In the genomic region with DNA sequence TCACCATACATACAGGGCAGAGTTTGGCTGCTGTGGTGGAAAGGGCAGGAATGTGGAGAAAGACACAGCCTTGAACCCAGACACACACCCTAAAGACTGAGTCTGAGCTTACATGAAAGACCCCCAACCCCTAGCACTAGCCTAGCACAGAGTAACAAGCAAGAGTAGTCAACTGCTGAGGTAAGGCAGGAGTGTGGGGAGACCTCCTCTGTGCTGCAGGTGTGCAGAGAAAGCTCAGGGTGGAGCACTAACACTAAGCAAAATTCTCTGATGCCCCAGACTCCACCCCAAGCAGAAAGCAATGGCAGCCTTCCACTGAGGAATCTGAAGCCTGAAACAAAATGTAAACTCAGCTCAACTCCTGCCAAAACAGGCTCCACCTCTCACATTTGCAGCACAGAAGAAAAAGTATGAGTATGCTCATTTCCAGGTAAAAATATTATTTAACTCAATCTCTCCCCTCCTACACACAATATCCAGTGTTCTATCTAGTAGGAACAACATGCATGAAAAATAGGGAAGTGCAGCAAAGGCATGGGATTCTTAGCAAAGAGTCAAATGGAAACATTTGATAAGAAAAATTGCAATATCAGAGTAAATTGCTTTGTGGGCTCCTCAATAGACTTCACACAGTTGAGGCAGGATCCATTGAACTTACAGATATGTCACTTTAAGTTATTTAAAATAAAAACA, we compare ENCODE assay signal across 8 cellular contexts.
DNase-seq lines count a peak whose midpoint lies in the region; ATAC-seq lines count a peak whose summit lies in the region.

No MANE protein-coding gene starts in this region.

- no peak overlapping the region for H3K4me3 ChIP-seq in iPS DF 6.9 (ENCODE audit: low read length)

- no peak overlapping the region for H3K27ac ChIP-seq in iPS DF 6.9 (ENCODE audit: low read length)

- H3K4me3 Mint-ChIP-seq in activated CD4-positive, alpha-beta memory T cell treated with anti-CD3 and anti-CD28 coated beads, Interleukin-2, amount 10 ng/mL, durations not matched to agents 7 days and 5 days = peak overlapping the region; percentile 51

- POLR2A ChIA-PET in activated CD4-positive, alpha-beta memory T cell treated with anti-CD3 and anti-CD28 coated beads, Interleukin-2, amount 10 ng/mL, durations not matched to agents 7 days and 5 days (lab: Charles Lee) = interaction anchor here (0.6 to 1.3 kb wide), 4 partner anchors 10 to 1215 kb away, joined by 3 to 4 read pairs (median 3); a partner anchor contains a TSS

- ATAC-seq in GM21619 (IDR thresholded peaks at IDR 0.05; ENCODE audit: unreplicated experiment) = peak; percentile 45

- H3K36me3 ChIP-seq in iPS DF 6.9 (ENCODE audit: control insufficient read depth, insufficient read depth, low read length) = no peaks in the 10 kb centered on the region

- no peaks in the 10 kb centered on the region for H3K9me3 Mint-ChIP-seq in activated CD4-positive, alpha-beta memory T cell treated with anti-CD3 and anti-CD28 coated beads, Interleukin-2, amount 10 ng/mL, durations not matched to agents 7 days and 5 days

- H3K27ac Mint-ChIP-seq in activated CD4-positive, alpha-beta memory T cell treated with anti-CD3 and anti-CD28 coated beads, Interleukin-2, amount 10 ng/mL, durations not matched to agents 7 days and 5 days = peak overlapping the region; percentile 53

- no peaks in the 10 kb centered on the region for H3K36me3 Mint-ChIP-seq in activated CD4-positive, alpha-beta memory T cell treated with anti-CD3 and anti-CD28 coated beads, Interleukin-2, amount 10 ng/mL, durations not matched to agents 7 days and 5 days (ENCODE audit: low read depth)

- no peaks in the 10 kb centered on the region for H3K27me3 ChIP-seq in iPS DF 6.9 (ENCODE audit: control insufficient read depth, insufficient read depth, low read length)

- H3K4me1 ChIP-seq in iPS DF 6.9 (ENCODE audit: control insufficient read depth, insufficient read depth, low read length) = no peaks in the 10 kb centered on the region

- no peaks in the 10 kb centered on the region for H3K27me3 Mint-ChIP-seq in activated CD4-positive, alpha-beta memory T cell treated with anti-CD3 and anti-CD28 coated beads, Interleukin-2, amount 10 ng/mL, durations not matched to agents 7 days and 5 days

- peak; percentile 2 for DNase-seq in stimulated activated CD4-positive, alpha-beta T cell treated with anti-CD3 and anti-CD28 coated beads, Interleukin-1b, Interleukin-23, amount 100 ng/mL, for 48 hours
- no peak for DNase-seq in stimulated activated CD4-positive, alpha-beta T cell treated with anti-CD3 and anti-CD28 coated beads, Interleukin-4, amount 100 ng/mL, for 24 hours
- DNase-seq in HT-29 (ENCODE audit: low spot score) (peak; percentile 58), iPS DF 6.9 (ENCODE audit: low read depth, low spot score) (peak; percentile 27), NK-92 (lab: John Stamatoyannopoulos, UW; ENCODE audit: unreplicated experiment) (no peak), NCI-H2081 treated with DMSO at 0.1 percent for 48 hours (lab: John Stamatoyannopoulos, UW) (no peak)
- DNase-seq in activated CD4-positive, alpha-beta memory T cell treated with anti-CD3 and anti-CD28 coated beads, Interleukin-2, amount 10 ng/mL, durations not matched to agents 7 days and 5 days = no peak

- no peaks in the 10 kb centered on the region for H3K9me3 ChIP-seq in iPS DF 6.9 (ENCODE audit: control insufficient read depth, insufficient read depth, low read length)

- peaks cover 29% of the 10 kb centered on the region for H3K4me1 Mint-ChIP-seq in activated CD4-positive, alpha-beta memory T cell treated with anti-CD3 and anti-CD28 coated beads, Interleukin-2, amount 10 ng/mL, durations not matched to agents 7 days and 5 days

- CTCF ChIA-PET in activated CD4-positive, alpha-beta memory T cell treated with anti-CD3 and anti-CD28 coated beads, Interleukin-2, amount 10 ng/mL, durations not matched to agents 7 days and 5 days (lab: Charles Lee) = interaction anchor here (0.6 to 3.0 kb wide), 16 partner anchors 9 to 532 kb away, joined by 3 to 23 read pairs (median 4); no protein-coding TSS in a partner anchor

Comparison
In these comparisons a context has a peak if more than half of its experiments do, and no peak if none do; other contexts are left out.
1. DNase-seq: peak in stimulated activated CD4-positive, alpha-beta T cell treated with anti-CD3 and anti-CD28 coated beads, Interleukin-1b, Interleukin-23, amount 100 ng/mL, for 48 hours (single experiment), HT-29 (single experiment) and iPS DF 6.9 (single experiment); none in stimulated activated CD4-positive, alpha-beta T cell treated with anti-CD3 and anti-CD28 coated beads, Interleukin-4, amount 100 ng/mL, for 24 hours (single experiment), activated CD4-positive, alpha-beta memory T cell treated with anti-CD3 and anti-CD28 coated beads, Interleukin-2, amount 10 ng/mL, durations not matched to agents 7 days and 5 days (single experiment), NK-92 (single experiment) and NCI-H2081 treated with DMSO at 0.1 percent for 48 hours (single experiment).